8 cellular contexts compared by ENCODE assay signal in genomic region chr13:109743706-109744453, GRCh38. TPM values are rescaled to one million over a fixed set of nuclear protein-coding genes. Genes with fewer than 3 reads are reported as not detected.
DNase-seq lines count a peak whose midpoint lies in the region; TF ChIP-seq lines count a peak whose summit lies in the region.

No MANE protein-coding gene starts in this region.

- H3K4me3 ChIP-seq in mammary epithelial cell (replicated peaks in 1 of 3; ENCODE audit: insufficient read depth in 1 of 3, low read depth in 2 of 3, low read length in 3 of 3) (no peak overlapping the region), retinal pigment epithelial cell (ENCODE audit: low read length) (no peak overlapping the region)
- H3K4me3 ChIP-seq in effector memory CD4-positive, alpha-beta T cell (ENCODE audit: insufficient read depth, low read depth, low read length, poor library complexity, severe bottlenecking) = no peak overlapping the region

- peak overlapping the region; percentile 52 for H2AFZ ChIP-seq in mammary epithelial cell (ENCODE audit: low read depth, low read length)

- H4K20me1 ChIP-seq in mammary epithelial cell (ENCODE audit: insufficient read depth, low read length) = no peaks in the 10 kb centered on the region

- no peaks in the 10 kb centered on the region for H3K9me3 ChIP-seq in mammary epithelial cell (replicated peaks; ENCODE audit: insufficient read depth, low read length)
- no peaks in the 10 kb centered on the region for H3K9me3 ChIP-seq in effector memory CD4-positive, alpha-beta T cell (ENCODE audit: control insufficient read depth, low read length)

- 26% methylated on average over 12 of the region's 12 CpGs for WGBS in mammary epithelial cell (ENCODE audit: low coverage, missing lambda C conversion rate)

- no peaks in the 10 kb centered on the region for H3K27me3 ChIP-seq in mammary epithelial cell (ENCODE audit: insufficient read depth, low read length)
- no peaks in the 10 kb centered on the region for H3K27me3 ChIP-seq in effector memory CD4-positive, alpha-beta T cell (replicated peaks; ENCODE audit: control insufficient read depth, insufficient read depth, low read length, poor library complexity, severe bottlenecking)

- no peak overlapping the region for H3K9ac ChIP-seq in mammary epithelial cell (ENCODE audit: insufficient read depth, low read length)

- peaks cover 22% of the 10 kb centered on the region for H3K4me1 ChIP-seq in mammary epithelial cell (ENCODE audit: insufficient read depth, low read length)
- H3K4me1 ChIP-seq in effector memory CD4-positive, alpha-beta T cell (ENCODE audit: control insufficient read depth, insufficient read depth, low read length, poor library complexity, severe bottlenecking) = peaks cover 3% of the 10 kb centered on the region

- no peaks in the 10 kb centered on the region for H3K79me2 ChIP-seq in mammary epithelial cell (ENCODE audit: insufficient read depth, low read length)

- H3K27ac ChIP-seq in mammary epithelial cell (ENCODE audit: insufficient read depth, low read depth, low read length) = peak overlapping the region; percentile 59
- no peak overlapping the region for H3K27ac ChIP-seq in effector memory CD4-positive, alpha-beta T cell (ENCODE audit: insufficient read depth, low read length, poor library complexity, severe bottlenecking)

- peak overlapping the region; percentile 57 for H3K4me2 ChIP-seq in mammary epithelial cell (ENCODE audit: insufficient read depth, low read depth, low read length)

- CTCF ChIA-PET in mammary epithelial cell (lab: Charles Lee; ENCODE audit: low non-redundant PET) = interaction anchor here (0.6 to 0.7 kb wide), 3 partner anchors 369 to 596 kb away, joined by 3 to 6 read pairs (median 3); no protein-coding TSS in a partner anchor

- in situ Hi-C loops in mammary epithelial cell (cut with MboI; ENCODE audit: low sequenced_read_pairs in 2 of 2) = no loop called here

- dilution Hi-C loops in mammary epithelial cell (cut with HindIII; ENCODE audit: low sequenced_read_pairs) = no loop called here

- H3K36me3 ChIP-seq in mammary epithelial cell (ENCODE audit: insufficient read depth, low read length) = no peaks in the 10 kb centered on the region
- H3K36me3 ChIP-seq in effector memory CD4-positive, alpha-beta T cell (ENCODE audit: control insufficient read depth, insufficient read depth, low read length) = no peaks in the 10 kb centered on the region

- intact Hi-C loops in mammary epithelial cell (cut with micrococcal nuclease) = loop anchor here (5.0 kb wide), 2 partner anchors 472 to 597 kb away; no protein-coding TSS in a partner anchor

- BruUV-seq in mammary epithelial cell (replicated peaks; lab: Mats Ljungman, UMichigan) = TSS peak; percentile 19

- TF ChIP-seq CTCF in mammary epithelial cell (conservative IDR thresholded peaks at IDR 0.05 in 1 of 2, IDR thresholded peaks at IDR 0.05 in 1 of 2; ENCODE audit: extremely low read depth in 1 of 2, insufficient read depth in 1 of 2, low read depth in 1 of 2, low read length in 2 of 2) = peak; percentile 4 to 12
- TF ChIP-seq CTCF in retinal pigment epithelial cell (conservative IDR thresholded peaks at IDR 0.05; ENCODE audit: low read depth, low read length) = no peak

- DNase-seq in EL (peak; percentile 78), H4 (ENCODE audit: low spot score) (peak; percentile 63), NCI-H510A treated with DMSO at 0.1 percent for 48 hours (lab: John Stamatoyannopoulos, UW) (peak; percentile 43), mammary epithelial cell (peak; percentile 91), retinal pigment epithelial cell (ENCODE audit: low read depth) (peak; percentile 43), epidermal melanocyte (ENCODE audit: insufficient read length, low spot score) (no peak)
- no peak for DNase-seq in effector memory CD4-positive, alpha-beta T cell
- DNase-seq in central memory CD4-positive, alpha-beta T cell = no peak

RNA-seq across cellular contexts. Expression of gene IRS2, which starts 42.5 kb away (rescaled TPM):
- 0.14 and 0.45 TPM in 2 replicates for total RNA-seq in H4 (2014; rRNA removed; shearing (Covaris generic))
- 10 to 100 TPM; 22.7 to 37.8 TPM for total RNA-seq in mammary epithelial cell
- polyA plus RNA-seq in mammary epithelial cell = 6.2 TPM
- polyA minus RNA-seq in mammary epithelial cell = 14.0 TPM

Comparison
In these comparisons a context has a peak if more than half of its experiments do, and no peak if none do; other contexts are left out.
1. DNase-seq: peak in EL (single experiment), H4 (single experiment), NCI-H510A treated with DMSO at 0.1 percent for 48 hours (single experiment), mammary epithelial cell (single experiment) and retinal pigment epithelial cell (single experiment); none in effector memory CD4-positive, alpha-beta T cell (0 of 3), central memory CD4-positive, alpha-beta T cell (single experiment) and epidermal melanocyte (single experiment).
2. RNA of gene IRS2, which starts 42.5 kb away (total RNA-seq): 22.7 to 37.8 TPM in mammary epithelial cell; 0.14 to 0.45 TPM in H4; every median in the first group is over 10 times any median in the second.